In genomic region chr5:122885891-122886290, GRCh38 we compare ENCODE assay signal across 1 cellular context.
TF ChIP-seq lines count a peak whose summit lies in the region.

No MANE protein-coding gene starts in this region.

TF ChIP-seq in K562, 482 proteins besides CTCF, POLR2A, EP300 and RAD21 (continued from another document):
- TF ChIP-seq, protein P1, sequence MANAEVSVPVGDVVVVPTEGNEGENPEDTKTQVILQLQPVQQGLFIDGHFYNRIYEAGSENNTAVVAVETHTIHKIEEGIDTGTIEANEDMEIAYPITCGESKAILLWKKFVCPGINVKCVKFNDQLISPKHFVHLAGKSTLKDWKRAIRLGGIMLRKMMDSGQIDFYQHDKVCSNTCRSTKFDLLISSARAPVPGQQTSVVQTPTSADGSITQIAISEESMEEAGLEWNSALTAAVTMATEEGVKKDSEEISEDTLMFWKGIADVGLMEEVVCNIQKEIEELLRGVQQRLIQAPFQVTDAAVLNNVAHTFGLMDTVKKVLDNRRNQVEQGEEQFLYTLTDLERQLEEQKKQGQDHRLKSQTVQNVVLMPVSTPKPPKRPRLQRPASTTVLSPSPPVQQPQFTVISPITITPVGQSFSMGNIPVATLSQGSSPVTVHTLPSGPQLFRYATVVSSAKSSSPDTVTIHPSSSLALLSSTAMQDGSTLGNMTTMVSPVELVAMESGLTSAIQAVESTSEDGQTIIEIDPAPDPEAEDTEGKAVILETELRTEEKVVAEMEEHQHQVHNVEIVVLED (CRISPR knock-in tag; IDR thresholded peaks at IDR 0.05) = no peak
- TF ChIP-seq HOXB6 (CRISPR knock-in tag; IDR thresholded peaks at IDR 0.05; ENCODE audit: borderline replicate concordance) (no peak), CTBP1 (IDR thresholded peaks at IDR 0.05; ENCODE audit: borderline replicate concordance) (no peak), TFAP4 (CRISPR knock-in tag; IDR thresholded peaks at IDR 0.05; ENCODE audit: borderline replicate concordance) (no peak), SMAD3 (CRISPR knock-in tag; conservative IDR thresholded peaks at IDR 0.05) (no peak), XRCC5 (IDR thresholded peaks at IDR 0.05; ENCODE audit: low read depth, low read length) (no peak), DDX20 (tag; IDR thresholded peaks at IDR 0.05; ENCODE audit: low read depth) (no peak), ZNF785 (CRISPR knock-in tag; IDR thresholded peaks at IDR 0.05) (no peak), MEF2A (IDR thresholded peaks at IDR 0.05; ENCODE audit: control insufficient read depth, low read depth, low read length) (no peak)
